1 cellular context compared by ENCODE assay signal in genomic region chr11:1500466-1501420, GRCh38.
TF ChIP-seq lines count a peak whose summit lies in the region.

No MANE protein-coding gene starts in this region.

TF ChIP-seq in K562, 482 proteins besides CTCF, POLR2A, EP300 and RAD21:
- TF ChIP-seq POLR2G (IDR thresholded peaks at IDR 0.05; ENCODE audit: low read depth, low read length) (0 out of 2 replicates have a peak, but pooled peaks have one; percentile 18), CAMTA2 (CRISPR knock-in tag; conservative IDR thresholded peaks at IDR 0.05) (no peak), C11orf30 (IDR thresholded peaks at IDR 0.05; ENCODE audit: low read depth) (peak; percentile 49), PRMT5 (CRISPR knock-in tag; IDR thresholded peaks at IDR 0.05) (no peak), ZNF24 (IDR thresholded peaks at IDR 0.05) (no peak), DEAF1 (CRISPR knock-in tag; IDR thresholded peaks at IDR 0.05) (no peak), MAFK (IDR thresholded peaks at IDR 0.05; ENCODE audit: low read length) (peak; percentile 35), MAFF (IDR thresholded peaks at IDR 0.05; ENCODE audit: low read length) (0 out of 2 replicates have a peak, but pooled peaks have one; percentile 4), ZNF316 (IDR thresholded peaks at IDR 0.05) (peak; percentile 48)
